ENCODE assay signal across 18 cellular contexts in the genomic region with DNA sequence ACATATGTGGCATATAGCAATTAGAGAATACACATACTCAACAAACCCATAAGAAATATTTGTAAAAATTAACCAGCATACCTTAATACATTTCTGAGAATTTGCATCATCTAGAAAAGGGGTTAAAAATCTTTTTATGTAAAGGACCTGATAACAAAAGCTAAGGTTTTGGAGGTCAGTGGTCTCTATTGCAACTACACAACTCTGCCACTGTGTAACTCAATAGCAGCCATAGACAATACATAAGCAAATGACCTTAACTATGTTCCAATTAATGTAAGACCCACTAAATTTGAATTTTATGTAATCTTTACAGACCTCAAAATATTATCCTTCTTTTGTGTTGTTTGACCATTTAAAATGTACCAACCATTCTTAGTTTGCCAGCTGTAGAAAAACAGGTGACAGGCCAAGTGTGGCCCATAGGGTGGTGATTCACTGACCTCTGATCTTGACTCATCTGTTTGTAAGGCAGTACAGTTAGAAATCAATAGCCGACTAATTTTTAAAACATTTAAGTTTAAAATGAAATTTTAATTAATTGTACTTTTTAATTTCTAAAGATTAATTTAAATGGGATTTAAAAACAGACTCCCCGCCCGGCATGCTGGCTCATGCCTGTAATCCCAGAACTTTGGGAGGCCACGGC. TPM values are rescaled to one million over a fixed set of nuclear protein-coding genes. Genes with fewer than 3 reads are reported as not detected.
DNase-seq lines count a peak whose midpoint lies in the region; ATAC-seq and TF ChIP-seq lines count a peak whose summit lies in the region.
"Had no signal": no experiment of that assay in that cellular context is flagged by ENCODE, and none has a peak within 500 bp of the region (broad histone marks: within the 10 kb centered on the region; RNA-seq: fewer than 3 reads in every experiment).

No MANE protein-coding gene starts in this region.

- RAD21 ChIA-PET in HCT116 (lab: Charles Lee; ENCODE audit: low non-redundant PET in 1 of 2, low total read pairs in 2 of 2, uncharacterized antibody in 2 of 2, unreplicated experiment in 2 of 2), result no interaction called here

- H3K4me3 ChIP-seq in HCT116 (replicated peaks in 1 of 2; ENCODE audit: low read depth in 1 of 2, low read length in 2 of 2) (no peak overlapping the region), fibroblast of lung (replicated peaks in 1 of 4; ENCODE audit: control extremely low read depth in 1 of 4, insufficient read depth in 1 of 4, low read depth in 3 of 4, low read length in 4 of 4) (no peak overlapping the region)
- H3K4me3 ChIP-seq: HAP-1, right atrium auricular region, testis had no signal

- no peak for TF ChIP-seq RAD21 in HCT116 (IDR thresholded peaks at IDR 0.05; ENCODE audit: low read depth)

- no peaks in the 10 kb centered on the region for H3K4me1 Mint-ChIP-seq in stimulated activated effector memory CD8-positive, alpha-beta T cell treated with anti-CD3 and anti-CD28 coated beads, Interleukin-12 subunit alpha, Interleukin-12 subunit beta, amount 100 ng/mL, for 72 hours
- H3K4me1 Mint-ChIP-seq: activated T-helper 17 cell treated with anti-CD3 and anti-CD28 coated beads, Interleukin-2, amount 50 U/mL, for 72 hours; central memory CD8-positive, alpha-beta T cell; immature natural killer cell; memory B cell; neural crest cell had no signal

- H3K9ac ChIP-seq in HCT116 (ENCODE audit: low read length) (no peak overlapping the region), fibroblast of lung (ENCODE audit: insufficient read depth, low read length) (no peak overlapping the region)

- TF ChIP-seq CTCF in HCT116 (IDR thresholded peaks at IDR 0.05 in 2 of 3, conservative IDR thresholded peaks at IDR 0.05 in 1 of 3; ENCODE audit: borderline replicate concordance in 1 of 3, insufficient read depth in 1 of 3, low read depth in 2 of 3, low read length in 2 of 3), result no peak
- no peak for TF ChIP-seq CTCF in fibroblast of lung (conservative IDR thresholded peaks at IDR 0.05 in 1 of 2, IDR thresholded peaks at IDR 0.05 in 1 of 2; ENCODE audit: low read depth in 1 of 2, low read length in 2 of 2)

- H3K36me3 ChIP-seq in HCT116 (ENCODE audit: control insufficient read depth in 1 of 2, insufficient read depth in 2 of 2, low read length in 2 of 2) (no peaks in the 10 kb centered on the region), fibroblast of lung (ENCODE audit: control insufficient read depth, insufficient read depth, low read length) (no peaks in the 10 kb centered on the region)
- H3K36me3 ChIP-seq: HAP-1, right atrium auricular region had no signal

- H4K20me1 ChIP-seq in HCT116 (ENCODE audit: insufficient read depth), result no peaks in the 10 kb centered on the region
- no peaks in the 10 kb centered on the region for H4K20me1 ChIP-seq in fibroblast of lung (ENCODE audit: control insufficient read depth, extremely low read depth, insufficient read depth, low read length)

- POLR2A ChIA-PET in HCT116 (lab: Charles Lee), result interaction anchor here (1.0 kb wide), 1 partner anchor 108 kb away, joined by 4 read pairs; no protein-coding TSS in a partner anchor

- no TSS peak for BruUV-seq in HCT116 (replicated peaks; lab: Mats Ljungman, UMichigan)

- H3K27ac ChIP-seq in HCT116 (ENCODE audit: low read depth, low read length) (peak overlapping the region; percentile 21; the same call in 1 of the 2 replicates), fibroblast of lung (ENCODE audit: insufficient read depth, low read length) (peak overlapping the region; percentile 25)
- H3K27ac ChIP-seq: right atrium auricular region, testis had no signal

- H3K4me1 ChIP-seq in HCT116 (ENCODE audit: control insufficient read depth in 1 of 2, insufficient read depth in 2 of 2, low read length in 2 of 2) (peaks cover 21 to 39% of the 10 kb centered on the region in 2 experiments), fibroblast of lung (ENCODE audit: control insufficient read depth, extremely low read depth, insufficient read depth, low read length) (peaks cover 6% of the 10 kb centered on the region)
- H3K4me1 ChIP-seq: HAP-1, right atrium auricular region, testis had no signal

- TF ChIP-seq POLR2A in HCT116 (IDR thresholded peaks at IDR 0.05; ENCODE audit: borderline replicate concordance, extremely low read depth, insufficient read depth, insufficient read length), result no peak

- H3K9me3 Mint-ChIP-seq in stimulated activated effector memory CD8-positive, alpha-beta T cell treated with anti-CD3 and anti-CD28 coated beads, Interleukin-12 subunit alpha, Interleukin-12 subunit beta, amount 100 ng/mL, for 72 hours, result no peaks in the 10 kb centered on the region
- H3K9me3 Mint-ChIP-seq: activated T-helper 17 cell treated with anti-CD3 and anti-CD28 coated beads, Interleukin-2, amount 50 U/mL, for 72 hours; central memory CD8-positive, alpha-beta T cell; neural crest cell had no signal

- intact Hi-C loops in HCT116 (cut with micrococcal nuclease), result no loop called here

- CTCF ChIA-PET in HCT116 (lab: Charles Lee), result no interaction called here

- no peaks in the 10 kb centered on the region for H3K9me2 ChIP-seq in HCT116 (ENCODE audit: insufficient read depth)

- H3K27me3 ChIP-seq in HCT116 (ENCODE audit: insufficient read depth, low read length) (no peaks in the 10 kb centered on the region), fibroblast of lung (ENCODE audit: control insufficient read depth, insufficient read depth, low read length) (no peaks in the 10 kb centered on the region)
- H3K27me3 ChIP-seq: right atrium auricular region, testis had no signal

- H3K79me2 ChIP-seq in HCT116 (ENCODE audit: insufficient read depth, low read length), result no peaks in the 10 kb centered on the region
- H3K79me2 ChIP-seq in fibroblast of lung (ENCODE audit: control insufficient read depth, insufficient read depth, low read length), result no peaks in the 10 kb centered on the region

- no peaks in the 10 kb centered on the region for H3K36me3 Mint-ChIP-seq in stimulated activated effector memory CD8-positive, alpha-beta T cell treated with anti-CD3 and anti-CD28 coated beads, Interleukin-12 subunit alpha, Interleukin-12 subunit beta, amount 100 ng/mL, for 72 hours
- H3K36me3 Mint-ChIP-seq: immature natural killer cell, memory B cell had no signal

- no peak overlapping the region for H3K4me3 Mint-ChIP-seq in stimulated activated effector memory CD8-positive, alpha-beta T cell treated with anti-CD3 and anti-CD28 coated beads, Interleukin-12 subunit alpha, Interleukin-12 subunit beta, amount 100 ng/mL, for 72 hours
- H3K4me3 Mint-ChIP-seq: activated T-helper 17 cell treated with anti-CD3 and anti-CD28 coated beads, Interleukin-2, amount 50 U/mL, for 72 hours; central memory CD8-positive, alpha-beta T cell; immature natural killer cell; memory B cell; neural crest cell had no signal

- ATAC-seq in HCT116, result peak; percentile 76
- ATAC-seq in stimulated activated effector memory CD8-positive, alpha-beta T cell treated with anti-CD3 and anti-CD28 coated beads, Interleukin-12 subunit alpha, Interleukin-12 subunit beta, amount 100 ng/mL, for 72 hours, result peak; percentile 43
- ATAC-seq in stimulated activated naive CD8-positive, alpha-beta T cell treated with anti-CD3 and anti-CD28 coated beads, Interleukin-15, Interleukin-2, amounts not matched to agents 100 U/mL and 50 U/mL, for 24 hours, result no peak
- ATAC-seq: activated T-helper 17 cell treated with anti-CD3 and anti-CD28 coated beads, Interleukin-2, amount 50 U/mL, for 72 hours had no signal

- H2AFZ ChIP-seq in HCT116 (ENCODE audit: low read depth, low read length, poor library complexity, severe bottlenecking), result peak overlapping the region; percentile 15
- H2AFZ ChIP-seq in fibroblast of lung (ENCODE audit: low read length), result no peak overlapping the region

- H3K4me2 ChIP-seq in HCT116 (ENCODE audit: low read length) (peak overlapping the region; percentile 47), fibroblast of lung (ENCODE audit: extremely low read depth, insufficient read depth, low read length) (no peak overlapping the region)

- H3K27ac Mint-ChIP-seq in stimulated activated effector memory CD8-positive, alpha-beta T cell treated with anti-CD3 and anti-CD28 coated beads, Interleukin-12 subunit alpha, Interleukin-12 subunit beta, amount 100 ng/mL, for 72 hours, result no peak overlapping the region
- H3K27ac Mint-ChIP-seq: activated T-helper 17 cell treated with anti-CD3 and anti-CD28 coated beads, Interleukin-2, amount 50 U/mL, for 72 hours; immature natural killer cell; memory B cell had no signal

- peak; percentile 62 for DNase-seq in HCT116 (ENCODE audit: low read depth, low spot score)
- DNase-seq in RPMI7951 (ENCODE audit: low read depth), result peak; percentile 68
- peak in 1 of 2 donors; percentile 72 for DNase-seq in fibroblast of lung (ENCODE audit: low read depth in 2 of 2)
- no peak for DNase-seq in stimulated activated effector memory CD8-positive, alpha-beta T cell treated with anti-CD3 and anti-CD28 coated beads, Interleukin-12 subunit alpha, Interleukin-12 subunit beta, amount 100 ng/mL, for 72 hours (ENCODE audit: low spot score in 2 of 2)
- no peak for DNase-seq in activated CD4-positive, alpha-beta T cell treated with anti-CD3 and anti-CD28 coated beads, Interleukin-2, amount 50 U/mL, for 4 hours
- no peak for DNase-seq in stimulated activated naive CD8-positive, alpha-beta T cell treated with anti-CD3 and anti-CD28 coated beads, Interleukin-15, Interleukin-2, amounts not matched to agents 100 U/mL and 50 U/mL, for 24 hours
- DNase-seq in activated CD4-positive, alpha-beta T cell treated with anti-CD3 and anti-CD28 coated beads for 4 hours, result no peak
- DNase-seq: immature natural killer cell; NCI-H1417; NCI-H345; stimulated activated CD4-positive, alpha-beta T cell treated with anti-CD3 and anti-CD28 coated beads, Interleukin-1b, Interleukin-23, amount 100 ng/mL, for 48 hours; testis had no signal

- no peaks in the 10 kb centered on the region for H3K9me3 ChIP-seq in HCT116 (ENCODE audit: control insufficient read depth in 1 of 2, insufficient read depth in 1 of 2, low read depth in 1 of 2, low read length in 2 of 2)
- H3K9me3 ChIP-seq in fibroblast of lung (ENCODE audit: control insufficient read depth, insufficient read depth, low read depth, low read length), result no peaks in the 10 kb centered on the region
- H3K9me3 ChIP-seq: HAP-1, right atrium auricular region, testis had no signal

TF ChIP-seq in HCT116, 20 proteins besides CTCF, POLR2A, EP300 and RAD21 (continues in another document):
- TF ChIP-seq SP1 (IDR thresholded peaks at IDR 0.05; ENCODE audit: low read depth), result peak; percentile 70
- TF ChIP-seq POLR2AphosphoS5 (IDR thresholded peaks at IDR 0.05; ENCODE audit: low read depth, low read length), result peak; percentile 26; the same call in 1 of the 2 replicates
- peak; percentile 92 for TF ChIP-seq JUND (IDR thresholded peaks at IDR 0.05)
- TF ChIP-seq CBX3 (IDR thresholded peaks at IDR 0.05; ENCODE audit: low read depth), result peak; percentile 40; the same call in 1 of the 2 replicates

RNA-seq across cellular contexts. Expression of gene EPS8, which starts 7.4 kb away (rescaled TPM):
- total RNA-seq in HCT116 (2021; ENCODE audit: unreplicated experiment) (49.9 TPM), fibroblast of lung (71.4 and 108 TPM in 2 replicates)
- polyA plus RNA-seq in HCT116 (2012), result 49.7 and 61.6 TPM in 2 replicates
- total RNA-seq in RPMI7951 (2014; rRNA removed; shearing (Covaris generic)), result 34.4 and 38.4 TPM in 2 replicates
- polyA plus RNA-seq in fibroblast of lung, result 81.2 and 96.3 TPM in 2 replicates
- 42.9 and 45.2 TPM in 2 replicates for polyA plus RNA-seq in fibroblast of lung (2012)
- 22.2 and 31.6 TPM in 2 replicates for polyA minus RNA-seq in fibroblast of lung (ENCODE audit: low replicate concordance)

Comparison
In these comparisons a context has a peak if more than half of its experiments do, and no peak if none do; other contexts are left out.
1. DNase-seq: peak in HCT116 (single experiment) and RPMI7951 (single experiment); none in stimulated activated effector memory CD8-positive, alpha-beta T cell treated with anti-CD3 and anti-CD28 coated beads, Interleukin-12 subunit alpha, Interleukin-12 subunit beta, amount 100 ng/mL, for 72 hours (0 of 2), activated CD4-positive, alpha-beta T cell treated with anti-CD3 and anti-CD28 coated beads, Interleukin-2, amount 50 U/mL, for 4 hours (0 of 2), stimulated activated naive CD8-positive, alpha-beta T cell treated with anti-CD3 and anti-CD28 coated beads, Interleukin-15, Interleukin-2, amounts not matched to agents 100 U/mL and 50 U/mL, for 24 hours (single experiment) and activated CD4-positive, alpha-beta T cell treated with anti-CD3 and anti-CD28 coated beads for 4 hours (0 of 2).